ENCODE assay signal across 9 cellular contexts in genomic region chr4:39706334-39706733, GRCh38. TPM values are rescaled to one million over a fixed set of nuclear protein-coding genes. Genes with fewer than 3 reads are reported as not detected.
DNase-seq lines count a peak whose midpoint lies in the region; ATAC-seq and TF ChIP-seq lines count a peak whose summit lies in the region.
"Had no signal": no experiment of that assay in that cellular context is flagged by ENCODE, and none has a peak within 500 bp of the region (broad histone marks: within the 10 kb centered on the region; RNA-seq: fewer than 3 reads in every experiment).

No MANE protein-coding gene starts in this region.

- CTCF ChIA-PET in activated CD4-positive, alpha-beta T cell treated with anti-CD3 and anti-CD28 coated beads for 36 hours (lab: Charles Lee) = interaction anchor here (0.6 kb wide), 2 partner anchors 10 to 118 kb away, joined by 3 to 4 read pairs; no protein-coding TSS in a partner anchor

- ATAC-seq in activated CD4-positive, alpha-beta T cell treated with anti-CD3 and anti-CD28 coated beads for 36 hours = peak; percentile 50
- ATAC-seq in HG02798 (IDR thresholded peaks at IDR 0.05; ENCODE audit: poor library complexity, unreplicated experiment) (no peak), GM18520 (IDR thresholded peaks at IDR 0.05; ENCODE audit: unreplicated experiment) (no peak)

- H3K4me1 ChIP-seq in thyroid gland = peaks cover 6 to 13% of the 10 kb centered on the region in 2 donors

- TF ChIP-seq POLR2A in thyroid gland (IDR thresholded peaks at IDR 0.05) = no peak

- WGBS in thyroid gland, 2 donors = 95% methylated on average over 6 of the region's 6 CpGs

- no peaks in the 10 kb centered on the region for H3K9me3 ChIP-seq in thyroid gland

- no peaks in the 10 kb centered on the region for H3K27me3 ChIP-seq in thyroid gland

- H3K36me3 Mint-ChIP-seq in activated CD4-positive, alpha-beta T cell treated with anti-CD3 and anti-CD28 coated beads for 36 hours (ENCODE audit: low read depth) = peaks cover 9% of the 10 kb centered on the region

- H3K4me1 Mint-ChIP-seq in activated CD4-positive, alpha-beta T cell treated with anti-CD3 and anti-CD28 coated beads for 36 hours = peaks cover 41% of the 10 kb centered on the region

- TF ChIP-seq CTCF in thyroid gland (IDR thresholded peaks at IDR 0.05) = no peak

- no peak overlapping the region for H3K27ac Mint-ChIP-seq in activated CD4-positive, alpha-beta T cell treated with anti-CD3 and anti-CD28 coated beads for 36 hours

- H3K27ac ChIP-seq in thyroid gland = no peak overlapping the region
- H3K27ac ChIP-seq: SK-N-MC had no signal

- POLR2A ChIA-PET in activated CD4-positive, alpha-beta T cell treated with anti-CD3 and anti-CD28 coated beads for 36 hours (lab: Charles Lee) = no interaction called here

- no peak overlapping the region for H3K4me3 ChIP-seq in thyroid gland (replicated peaks in 1 of 3)
- H3K4me3 ChIP-seq: SK-N-MC had no signal

- H3K4me3 Mint-ChIP-seq in activated CD4-positive, alpha-beta T cell treated with anti-CD3 and anti-CD28 coated beads for 36 hours = no peak overlapping the region

- DNase-seq in activated CD4-positive, alpha-beta T cell treated with anti-CD3 and anti-CD28 coated beads for 36 hours = no peak
- DNase-seq in activated CD4-positive, alpha-beta T cell treated with anti-CD3 and anti-CD28 coated beads for 48 hours = no peak
- DNase-seq in amniotic epithelial cell (ENCODE audit: low read depth) = peak; percentile 84
- DNase-seq in iris pigment epithelial cell (ENCODE audit: low read depth) = peak; percentile 72
- DNase-seq in thyroid gland = peak; percentile 38 to 41
- no peak for DNase-seq in NCI-H1092 treated with DMSO at 0.1 percent for 48 hours (lab: John Stamatoyannopoulos, UW)

- H3K9me3 Mint-ChIP-seq in activated CD4-positive, alpha-beta T cell treated with anti-CD3 and anti-CD28 coated beads for 36 hours (ENCODE audit: low read depth) = no peaks in the 10 kb centered on the region

- H3K27me3 Mint-ChIP-seq in activated CD4-positive, alpha-beta T cell treated with anti-CD3 and anti-CD28 coated beads for 36 hours = no peaks in the 10 kb centered on the region

- intact Hi-C loops in activated CD4-positive, alpha-beta T cell treated with anti-CD3 and anti-CD28 coated beads for 36 hours (cut with DNase I, micrococcal nuclease) = no loop called here
- intact Hi-C loops in thyroid gland (cut with DNase I) = no loop called here

- H3K36me3 ChIP-seq in thyroid gland = no peaks in the 10 kb centered on the region

RNA-seq across cellular contexts. Expression of gene UBE2K, which starts 8.4 kb away (rescaled TPM):
- total RNA-seq in activated CD4-positive, alpha-beta T cell treated with anti-CD3 and anti-CD28 coated beads for 36 hours = 100 to 1,000 TPM in 1 of 2 experiments, 10 to 100 TPM in 1; 87.2 to 122 TPM
- total RNA-seq in thyroid gland = 10 to 100 TPM; 27.1 to 48.5 (median 32.3) TPM

Comparison
In these comparisons a context has a peak if more than half of its experiments do, and no peak if none do; other contexts are left out.
1. DNase-seq: peak in amniotic epithelial cell (single experiment), iris pigment epithelial cell (single experiment) and thyroid gland (2 of 2); none in activated CD4-positive, alpha-beta T cell treated with anti-CD3 and anti-CD28 coated beads for 36 hours (single experiment), activated CD4-positive, alpha-beta T cell treated with anti-CD3 and anti-CD28 coated beads for 48 hours (single experiment) and NCI-H1092 treated with DMSO at 0.1 percent for 48 hours (single experiment).